Comparison of ENCODE assay signal across 7 cellular contexts in the genomic region with DNA sequence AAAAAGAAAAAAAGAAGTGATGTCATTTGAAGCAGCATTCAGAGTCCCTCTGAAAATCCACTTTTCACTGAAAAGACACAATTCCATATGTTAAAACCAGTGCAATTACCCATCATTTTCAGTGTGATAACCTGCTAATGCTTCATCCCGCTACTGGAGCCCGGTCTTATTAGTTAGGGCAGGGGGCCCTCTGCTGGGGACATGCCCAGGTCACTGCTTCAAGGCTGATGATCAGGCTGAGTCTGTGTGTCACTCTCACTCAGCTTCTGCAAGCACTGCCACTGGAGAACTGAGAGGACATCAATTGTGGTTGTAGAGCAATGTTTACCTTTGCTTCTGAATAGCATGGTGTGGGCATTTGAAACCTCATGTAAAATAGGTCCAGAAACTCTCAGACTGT. TPM values are rescaled to one million over a fixed set of nuclear protein-coding genes. Genes with fewer than 3 reads are reported as not detected.
DNase-seq lines count a peak whose midpoint lies in the region; ATAC-seq and TF ChIP-seq lines count a peak whose summit lies in the region.

No MANE protein-coding gene starts in this region.

- H3K27me3 ChIP-seq in SU-DHL-6 (ENCODE audit: low read length) (no peaks in the 10 kb centered on the region), aorta (ENCODE audit: control insufficient read depth in 1 of 2, insufficient read depth in 2 of 2, low read length in 1 of 2) (no peaks in the 10 kb centered on the region)

- H3K9ac ChIP-seq in SU-DHL-6 (ENCODE audit: low read length), result no peak overlapping the region

- peak; percentile 16 for DNase-seq in GM10266 (ENCODE audit: extremely low spot score)
- peak; percentile 21 for DNase-seq in LHCN-M2 (ENCODE audit: low read depth)
- DNase-seq in epithelial cell of esophagus (ENCODE audit: low read depth), result peak; percentile 55
- DNase-seq in renal cortical epithelial cell (ENCODE audit: low read depth), result peak; percentile 35
- no peak for DNase-seq in aorta

- H3K9me3 ChIP-seq in SU-DHL-6 (ENCODE audit: insufficient read depth, low read length) (no peaks in the 10 kb centered on the region), aorta (ENCODE audit: control insufficient read depth, low read length) (no peaks in the 10 kb centered on the region)

- H3K79me2 ChIP-seq in SU-DHL-6 (ENCODE audit: insufficient read depth, low read length), result no peaks in the 10 kb centered on the region

- H3K36me3 ChIP-seq in SU-DHL-6 (ENCODE audit: low read length), result no peaks in the 10 kb centered on the region
- H3K36me3 ChIP-seq in aorta (ENCODE audit: control insufficient read depth in 1 of 2, insufficient read depth in 2 of 2, low read length in 1 of 2), result no peaks in the 10 kb centered on the region

- intact Hi-C loops in aorta (cut with DNase I), result loop anchor here in 1 of 2 donors (5.0 kb wide), 1 partner anchor 917 kb away; no protein-coding TSS in a partner anchor

- ATAC-seq in GM21423 (IDR thresholded peaks at IDR 0.05; ENCODE audit: unreplicated experiment) (peak; percentile 62), aorta (ENCODE audit: low FRiP score) (no peak)

- no peaks in the 10 kb centered on the region for H3K4me1 ChIP-seq in aorta (ENCODE audit: control insufficient read depth in 1 of 2, insufficient read depth in 2 of 2, low read length in 2 of 2)

- H4K20me1 ChIP-seq in SU-DHL-6 (ENCODE audit: low read depth, low read length), result no peaks in the 10 kb centered on the region

- no peaks in the 10 kb centered on the region for H3K9me2 ChIP-seq in SU-DHL-6 (replicated peaks; ENCODE audit: insufficient read depth, low read length)

- no peaks in the 10 kb centered on the region for H3F3A ChIP-seq in SU-DHL-6 (ENCODE audit: insufficient read depth)

- H3K4me3 ChIP-seq in SU-DHL-6 (ENCODE audit: insufficient read depth, low read length, poor library complexity, severe bottlenecking) (no peak overlapping the region), epithelial cell of esophagus (ENCODE audit: low read length) (no peak overlapping the region), aorta (ENCODE audit: low read length in 2 of 2) (no peak overlapping the region)

- TF ChIP-seq CTCF in GM10266 (IDR thresholded peaks at IDR 0.05; ENCODE audit: control insufficient read depth, insufficient read depth, low read depth, missing control alignments) (peak; percentile 61), SU-DHL-6 (IDR thresholded peaks at IDR 0.05; ENCODE audit: insufficient read depth, low read length, poor library complexity, severe bottlenecking) (peak; percentile 40), epithelial cell of esophagus (IDR thresholded peaks at IDR 0.05; ENCODE audit: insufficient read depth, low read depth, low read length, missing control alignments) (peak; percentile 50)

- H3K27ac ChIP-seq in SU-DHL-6 (ENCODE audit: low read depth, low read length) (no peak overlapping the region), aorta (ENCODE audit: low read depth in 1 of 2, low read length in 2 of 2) (no peak overlapping the region)

- no peak overlapping the region for H2AFZ ChIP-seq in SU-DHL-6 (ENCODE audit: low read depth, low read length, severe bottlenecking)

- 32 to 33% methylated on average over 2 of the region's 2 CpGs for WGBS in aorta, 2 donors

- H3K4me2 ChIP-seq in SU-DHL-6 (ENCODE audit: low read depth, low read length, poor library complexity, severe bottlenecking), result no peak overlapping the region

RNA-seq across cellular contexts. Expression of a gene that starts 49.1 kb away (rescaled TPM):
- not detected in 2 replicates for total RNA-seq in LHCN-M2 (2014; rRNA removed)
- not detected for polyA plus RNA-seq in LHCN-M2 (2012)
- total RNA-seq in renal cortical epithelial cell, result 0.87 TPM in 1 of 2 replicates, not detected in the other
- total RNA-seq in aorta, result not detected
- polyA plus RNA-seq in aorta, result not detected

Comparison
In these comparisons a context has a peak if more than half of its experiments do, and no peak if none do; other contexts are left out.
1. DNase-seq: peak in GM10266 (single experiment), LHCN-M2 (single experiment), epithelial cell of esophagus (single experiment) and renal cortical epithelial cell (single experiment); none in aorta (0 of 2).
2. Peak in every context shown above with its lines, with median percentiles within 50 percentile points of each other: CTCF ChIP-seq.